ENCODE assay signal across 8 cellular contexts in the genomic region with DNA sequence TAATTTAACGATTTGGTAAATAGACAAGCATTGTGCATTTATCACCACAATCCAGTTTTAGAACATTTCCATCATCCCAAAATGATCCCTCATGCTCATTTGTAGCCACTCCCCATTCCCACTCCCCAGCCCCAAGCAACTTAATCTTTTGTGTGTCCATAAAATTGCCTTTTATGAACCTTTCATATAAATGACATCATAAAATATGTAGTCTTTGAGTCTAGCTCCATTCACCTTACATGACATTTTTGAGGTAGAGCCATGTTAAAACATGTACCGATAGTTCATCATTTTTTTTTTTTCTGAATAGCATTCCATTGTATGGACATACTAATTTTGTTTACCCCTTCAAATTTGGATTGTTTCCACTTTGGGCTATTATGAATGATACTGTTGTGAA.
"Had no signal": no experiment of that assay in that cellular context is flagged by ENCODE, and none has a peak within 500 bp of the region (broad histone marks: within the 10 kb centered on the region; RNA-seq: fewer than 3 reads in every experiment).

No MANE protein-coding gene starts in this region.

- H3K36me3 ChIP-seq: HAP-1 had no signal

- H3K9me3 ChIP-seq: HAP-1 had no signal

- DNase-seq: H7, KBM-7 had no signal

- H3K27ac ChIP-seq: KMS-11 had no signal

- ATAC-seq: GM23338, HCT116 had no signal

- FAIRE-seq: H1, HTR-8/SVneo had no signal

- H3K4me3 ChIP-seq: GM23338, HAP-1 had no signal
